In genomic region chr2:80519699-80520291, GRCh38 we compare ENCODE assay signal across 23 cellular contexts.
"Had no signal": no experiment of that assay in that cellular context is flagged by ENCODE, and none has a peak within 500 bp of the region (broad histone marks: within the 10 kb centered on the region; RNA-seq: fewer than 3 reads in every experiment).

No MANE protein-coding gene starts in this region.

- H3K79me2 ChIP-seq: hepatocyte, parathyroid adenoma had no signal

- H3K36me3 ChIP-seq: esophagus squamous epithelium, gastroesophageal sphincter, right atrium auricular region, tibial nerve had no signal

- H3K27ac ChIP-seq: epithelial cell of prostate, esophagus squamous epithelium, gastroesophageal sphincter, hepatocyte, parathyroid adenoma, psoas muscle, right atrium auricular region, tibial nerve, VCaP had no signal

- H3K4me3 ChIP-seq: esophagus squamous epithelium, gastroesophageal sphincter, hepatocyte, psoas muscle, right atrium auricular region, smooth muscle cell, tibial nerve had no signal

- DNase-seq: activated CD4-positive, alpha-beta T cell treated with anti-CD3 and anti-CD28 coated beads for 4 hours; activated CD4-positive, alpha-beta T cell treated with anti-CD3 and anti-CD28 coated beads, Interleukin-2, amount 50 U/mL, for 4 hours; activated naive CD4-positive, alpha-beta T cell treated with Interleukin-2 at 50 U/mL for 16 hours; activated T-cell treated with anti-CD3 and anti-CD28 coated beads for 4 hours; activated T-cell treated with anti-CD3 and anti-CD28 coated beads, Interleukin-2, amount 50 U/mL, for 72 hours; effector CD8-positive, alpha-beta T cell; esophagus squamous epithelium; left cardiac atrium; left ventricle myocardium superior; naive thymus-derived CD4-positive, alpha-beta T cell; psoas muscle; stimulated activated CD4-positive, alpha-beta T cell treated with anti-CD3 and anti-CD28 coated beads, Interleukin-15, amount 100 ng/mL, for 24 hours; stimulated activated CD4-positive, alpha-beta T cell treated with anti-CD3 and anti-CD28 coated beads, Interleukin-2, amount 100 ng/mL, for 24 hours; stimulated activated naive CD4-positive, alpha-beta T cell; T-helper 9 cell had no signal

- H3K4me2 ChIP-seq: hepatocyte, smooth muscle cell had no signal

- H2AFZ ChIP-seq: hepatocyte, parathyroid adenoma had no signal

- H3K9me3 ChIP-seq: esophagus squamous epithelium, gastroesophageal sphincter, psoas muscle, right atrium auricular region, tibial nerve had no signal

- H3K4me1 ChIP-seq: esophagus squamous epithelium, gastroesophageal sphincter, parathyroid adenoma, psoas muscle, right atrium auricular region, tibial nerve had no signal

- ATAC-seq: activated T-cell treated with anti-CD3 and anti-CD28 coated beads, Interleukin-2, amount 50 U/mL, for 72 hours; gastroesophageal sphincter; left cardiac atrium; left ventricle myocardium superior; naive thymus-derived CD4-positive, alpha-beta T cell; psoas muscle had no signal
